Comparison of ENCODE assay signal across 10 cellular contexts in genomic region chrX:45762699-45763647, GRCh38.
DNase-seq lines count a peak whose midpoint lies in the region; ATAC-seq and TF ChIP-seq lines count a peak whose summit lies in the region.
"Had no signal": no experiment of that assay in that cellular context is flagged by ENCODE, and none has a peak within 500 bp of the region (broad histone marks: within the 10 kb centered on the region; RNA-seq: fewer than 3 reads in every experiment).

No MANE protein-coding gene starts in this region.

- no peak for TF ChIP-seq CTCF in astrocyte of the cerebellum (IDR thresholded peaks at IDR 0.05; ENCODE audit: low read depth, low read length, missing control alignments)

- H3K4me1 Mint-ChIP-seq in activated T-cell treated with anti-CD3 and anti-CD28 coated beads, Interleukin-2, amount 50 U/mL, for 72 hours (ENCODE audit: low read depth): peaks cover 79% of the 10 kb centered on the region
- peaks cover 46% of the 10 kb centered on the region for H3K4me1 Mint-ChIP-seq in stimulated activated naive CD8-positive, alpha-beta T cell treated with anti-CD3 and anti-CD28 coated beads, Interleukin-15, amount 100 ng/mL, for 72 hours

- H3K36me3 Mint-ChIP-seq in activated T-cell treated with anti-CD3 and anti-CD28 coated beads, Interleukin-2, amount 50 U/mL, for 72 hours (ENCODE audit: insufficient read depth in 2 of 2): peaks cover 12 to 15% of the 10 kb centered on the region in 2 donors

- H3K4me3 ChIP-seq in astrocyte of the cerebellum (ENCODE audit: low read depth, low read length): peak overlapping the region; percentile 3

- in situ Hi-C loops in KBM-7 (cut with MboI; ENCODE audit: low pct_unique_long_range_greater_than_20kb, low sequenced_read_pairs) (no loop called here), astrocyte of the cerebellum (cut with HindIII; ENCODE audit: low sequenced_read_pairs) (no loop called here)

- peak overlapping the region; percentile 48 to 82 for H3K4me3 Mint-ChIP-seq in activated T-cell treated with anti-CD3 and anti-CD28 coated beads, Interleukin-2, amount 50 U/mL, for 72 hours
- peak overlapping the region; percentile 15 to 35 for H3K4me3 Mint-ChIP-seq in stimulated activated naive CD8-positive, alpha-beta T cell treated with anti-CD3 and anti-CD28 coated beads, Interleukin-15, amount 100 ng/mL, for 72 hours

- H3K27me3 Mint-ChIP-seq in activated T-cell treated with anti-CD3 and anti-CD28 coated beads, Interleukin-2, amount 50 U/mL, for 72 hours (ENCODE audit: low read depth): peaks cover 13% of the 10 kb centered on the region
- H3K27me3 Mint-ChIP-seq in stimulated activated naive CD8-positive, alpha-beta T cell treated with anti-CD3 and anti-CD28 coated beads, Interleukin-15, amount 100 ng/mL, for 72 hours: no peaks in the 10 kb centered on the region

- peak; percentile 43 to 54 for ATAC-seq in activated T-cell treated with anti-CD3 and anti-CD28 coated beads, Interleukin-2, amount 50 U/mL, for 72 hours (replicated peaks in 1 of 2)
- ATAC-seq in stimulated activated naive CD8-positive, alpha-beta T cell treated with anti-CD3 and anti-CD28 coated beads, Interleukin-15, amount 100 ng/mL, for 72 hours: peak; percentile 60

- H3K27ac Mint-ChIP-seq in activated T-cell treated with anti-CD3 and anti-CD28 coated beads, Interleukin-2, amount 50 U/mL, for 72 hours: peak overlapping the region; percentile 89
- H3K27ac Mint-ChIP-seq in stimulated activated naive CD8-positive, alpha-beta T cell treated with anti-CD3 and anti-CD28 coated beads, Interleukin-15, amount 100 ng/mL, for 72 hours: peak overlapping the region in 1 of 2 donors; percentile 65

- peaks cover 0 to 1% of the 10 kb centered on the region in 2 donors for H3K9me3 Mint-ChIP-seq in activated T-cell treated with anti-CD3 and anti-CD28 coated beads, Interleukin-2, amount 50 U/mL, for 72 hours
- no peaks in the 10 kb centered on the region for H3K9me3 Mint-ChIP-seq in stimulated activated naive CD8-positive, alpha-beta T cell treated with anti-CD3 and anti-CD28 coated beads, Interleukin-15, amount 100 ng/mL, for 72 hours

- DNase-seq in activated T-cell treated with anti-CD3 and anti-CD28 coated beads, Interleukin-2, amount 50 U/mL, for 72 hours: no peak
- DNase-seq in activated T-cell treated with anti-CD3 and anti-CD28 coated beads, Interleukin-2, amount 50 U/mL, for 1 hour: no peak
- peak; percentile 59 for DNase-seq in KBM-7
- DNase-seq in astrocyte of the cerebellum (ENCODE audit: low read depth): no peak
- no peak for DNase-seq in stimulated activated naive CD8-positive, alpha-beta T cell treated with anti-CD3 and anti-CD28 coated beads, Interleukin-15, amount 100 ng/mL, for 72 hours
- no peak for DNase-seq in DMS79 (lab: John Stamatoyannopoulos, UW)
- no peak for DNase-seq in NCI-H1930 (lab: John Stamatoyannopoulos, UW)
- DNase-seq in stimulated activated CD4-positive, alpha-beta T cell treated with anti-CD3 and anti-CD28 coated beads, Interleukin-15, amount 100 ng/mL, for 24 hours: no peak
- DNase-seq: C1 segment of cervical spinal cord; stimulated activated CD4-positive, alpha-beta T cell treated with anti-CD3 and anti-CD28 coated beads, Interleukin-2, amount 100 ng/mL, for 24 hours had no signal
